Comparison of ENCODE assay signal across 8 cellular contexts in genomic region chr13:21176982-21177284, GRCh38. TPM values are rescaled to one million over a fixed set of nuclear protein-coding genes. Genes with fewer than 3 reads are reported as not detected.
DNase-seq lines count a peak whose midpoint lies in the region; ATAC-seq and TF ChIP-seq lines count a peak whose summit lies in the region.

No MANE protein-coding gene starts in this region.

- no peaks in the 10 kb centered on the region for H3K4me1 ChIP-seq in prostate gland (replicated peaks)

- TF ChIP-seq CTCF in SU-DHL-6 (IDR thresholded peaks at IDR 0.05; ENCODE audit: insufficient read depth, low read length, poor library complexity, severe bottlenecking), result no peak
- TF ChIP-seq CTCF in fibroblast of pulmonary artery (IDR thresholded peaks at IDR 0.05; ENCODE audit: low read length, missing control alignments), result no peak
- TF ChIP-seq CTCF in prostate gland (IDR thresholded peaks at IDR 0.05), result no peak

- no peak for TF ChIP-seq POLR2A in prostate gland (IDR thresholded peaks at IDR 0.05)

- peak overlapping the region; percentile 96 for H3K27ac Mint-ChIP-seq in T-helper 2 cell treated with Interferon-gamma antibody and Interleukin-4, amounts not matched to agents 5 μg/mL and 100 μg/mL, for 36 hours

- peak overlapping the region; percentile 98 for H3K4me2 ChIP-seq in SU-DHL-6 (ENCODE audit: low read depth, low read length, poor library complexity, severe bottlenecking)

- ATAC-seq in HG02840 (IDR thresholded peaks at IDR 0.05; ENCODE audit: low FRiP score, unreplicated experiment), result peak; percentile 26

- H2AFZ ChIP-seq in SU-DHL-6 (ENCODE audit: low read depth, low read length, severe bottlenecking), result no peak overlapping the region

- peaks cover 29% of the 10 kb centered on the region for H3K36me3 Mint-ChIP-seq in T-helper 2 cell treated with Interferon-gamma antibody and Interleukin-4, amounts not matched to agents 5 μg/mL and 100 μg/mL, for 36 hours (ENCODE audit: low read depth)

- H3F3A ChIP-seq in SU-DHL-6 (ENCODE audit: insufficient read depth), result peaks cover 13% of the 10 kb centered on the region

- H3K36me3 ChIP-seq in SU-DHL-6 (ENCODE audit: low read length), result peaks cover 5% of the 10 kb centered on the region
- no peaks in the 10 kb centered on the region for H3K36me3 ChIP-seq in prostate gland

- intact Hi-C loops in prostate gland (cut with DNase I), result loop anchor here (10.0 kb wide), 1 partner anchor 298 kb away; no protein-coding TSS in a partner anchor

- H3K4me3 Mint-ChIP-seq in T-helper 2 cell treated with Interferon-gamma antibody and Interleukin-4, amounts not matched to agents 5 μg/mL and 100 μg/mL, for 36 hours, result peak overlapping the region; percentile 99

- H3K27me3 Mint-ChIP-seq in T-helper 2 cell treated with Interferon-gamma antibody and Interleukin-4, amounts not matched to agents 5 μg/mL and 100 μg/mL, for 36 hours (ENCODE audit: low read depth), result no peaks in the 10 kb centered on the region

- H3K27me3 ChIP-seq in SU-DHL-6 (ENCODE audit: low read length) (no peaks in the 10 kb centered on the region), prostate gland (replicated peaks; ENCODE audit: insufficient read depth) (no peaks in the 10 kb centered on the region)

- peaks cover 58% of the 10 kb centered on the region for H3K79me2 ChIP-seq in SU-DHL-6 (ENCODE audit: insufficient read depth, low read length)

- peak overlapping the region; percentile 85 for H3K9ac ChIP-seq in SU-DHL-6 (ENCODE audit: low read length)

- H3K4me1 Mint-ChIP-seq in T-helper 2 cell treated with Interferon-gamma antibody and Interleukin-4, amounts not matched to agents 5 μg/mL and 100 μg/mL, for 36 hours (ENCODE audit: low read depth), result peaks cover 25% of the 10 kb centered on the region

- H4K20me1 ChIP-seq in SU-DHL-6 (ENCODE audit: low read depth, low read length), result peaks cover 9% of the 10 kb centered on the region; the same call in 1 of the 2 replicates

- H3K9me3 Mint-ChIP-seq in T-helper 2 cell treated with Interferon-gamma antibody and Interleukin-4, amounts not matched to agents 5 μg/mL and 100 μg/mL, for 36 hours, result no peaks in the 10 kb centered on the region

- H3K27ac ChIP-seq in SU-DHL-6 (ENCODE audit: low read depth, low read length) (peak overlapping the region; percentile 82), prostate gland (peak overlapping the region; percentile 91 to 93)

- no peak for DNase-seq in T-helper 2 cell treated with Interferon-gamma antibody and Interleukin-4, amounts not matched to agents 5 μg/mL and 100 μg/mL, for 36 hours (ENCODE audit: low spot score)
- DNase-seq in T-helper 2 cell (no peak), fibroblast of pulmonary artery (ENCODE audit: low read depth) (no peak), prostate gland (ENCODE audit: low spot score) (no peak), Ammon's horn (ENCODE audit: low spot score) (no peak), NCI-H1694 (lab: John Stamatoyannopoulos, UW) (no peak)

- WGBS in prostate gland, result under 1% methylated on average over 22 of the region's 26 CpGs

- H3K4me3 ChIP-seq in SU-DHL-6 (ENCODE audit: insufficient read depth, low read length, poor library complexity, severe bottlenecking), result peak overlapping the region; percentile 69
- H3K4me3 ChIP-seq in fibroblast of pulmonary artery (replicated peaks; ENCODE audit: low read depth, low read length), result peak overlapping the region; percentile 96
- H3K4me3 ChIP-seq in prostate gland, result peak overlapping the region; percentile 58 to 79

- H3K9me2 ChIP-seq in SU-DHL-6 (replicated peaks; ENCODE audit: insufficient read depth, low read length), result no peaks in the 10 kb centered on the region

- H3K9me3 ChIP-seq in SU-DHL-6 (ENCODE audit: insufficient read depth, low read length) (no peaks in the 10 kb centered on the region), prostate gland (no peaks in the 10 kb centered on the region)

RNA-seq across cellular contexts. Expression of gene MRPL57, which starts 0.5 kb away (rescaled TPM):
- 10 to 100 TPM; 51.5 to 89.6 TPM for total RNA-seq in prostate gland

RNA-seq across cellular contexts. Expression of gene SKA3, which starts 0.6 kb away (rescaled TPM):
- total RNA-seq in prostate gland, result 1 to 10 TPM in 1 of 2 donors, under 1 TPM in 1; 0.59 to 4.3 TPM

RNA-seq across cellular contexts. Expression of gene SAP18, which starts 37.0 kb away (rescaled TPM):
- total RNA-seq in prostate gland, result 10 to 100 TPM; 84.5 to 84.6 TPM
